1 cellular context compared by ENCODE assay signal in the genomic region with DNA sequence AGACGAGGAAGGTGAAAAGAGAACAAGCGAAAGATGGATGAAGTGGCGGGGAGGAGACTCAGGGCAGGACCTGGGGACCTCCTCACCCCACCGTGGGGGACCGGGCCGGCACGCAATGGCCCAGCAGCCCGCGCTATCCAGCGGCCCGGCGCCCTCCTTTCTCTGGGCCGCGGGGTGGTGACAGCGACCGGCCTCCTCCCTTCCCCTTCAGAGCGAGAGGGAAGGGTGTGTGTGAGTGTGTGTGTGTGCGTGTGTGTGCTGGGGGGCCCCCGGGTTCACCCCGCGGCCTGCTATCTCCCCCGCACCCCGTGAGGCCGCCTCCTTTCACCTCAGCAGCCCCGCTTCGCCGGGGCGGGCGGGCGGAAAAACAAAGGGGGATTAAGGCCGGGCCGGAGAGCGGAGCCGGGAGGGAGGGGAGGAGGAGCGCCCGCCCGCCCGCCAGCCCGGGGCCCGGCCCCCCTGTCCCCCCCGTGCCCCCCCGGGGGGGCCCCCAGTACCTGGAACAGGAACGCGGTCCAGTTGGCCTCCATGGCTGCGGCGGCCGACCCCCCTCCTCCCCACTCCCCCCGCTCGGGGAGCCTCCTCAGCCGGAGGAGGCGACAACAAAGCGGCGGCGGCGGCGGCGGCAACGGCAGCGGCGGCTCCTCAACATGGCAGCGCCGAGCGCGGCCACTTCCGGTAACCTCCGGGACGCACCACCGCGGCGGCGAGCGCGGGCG.
TF ChIP-seq lines count a peak whose summit lies in the region.

A gene with protein sequence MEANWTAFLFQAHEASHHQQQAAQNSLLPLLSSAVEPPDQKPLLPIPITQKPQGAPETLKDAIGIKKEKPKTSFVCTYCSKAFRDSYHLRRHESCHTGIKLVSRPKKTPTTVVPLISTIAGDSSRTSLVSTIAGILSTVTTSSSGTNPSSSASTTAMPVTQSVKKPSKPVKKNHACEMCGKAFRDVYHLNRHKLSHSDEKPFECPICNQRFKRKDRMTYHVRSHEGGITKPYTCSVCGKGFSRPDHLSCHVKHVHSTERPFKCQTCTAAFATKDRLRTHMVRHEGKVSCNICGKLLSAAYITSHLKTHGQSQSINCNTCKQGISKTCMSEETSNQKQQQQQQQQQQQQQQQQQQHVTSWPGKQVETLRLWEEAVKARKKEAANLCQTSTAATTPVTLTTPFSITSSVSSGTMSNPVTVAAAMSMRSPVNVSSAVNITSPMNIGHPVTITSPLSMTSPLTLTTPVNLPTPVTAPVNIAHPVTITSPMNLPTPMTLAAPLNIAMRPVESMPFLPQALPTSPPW (minus strand): TSS at position 673 of the 719 bp plus-strand sequence. CDS start 143 bp downstream, at position 530.

TF ChIP-seq in K562, 482 proteins besides CTCF, POLR2A, EP300 and RAD21 (continued from another document and continues in another):
- TF ChIP-seq, protein P1, sequence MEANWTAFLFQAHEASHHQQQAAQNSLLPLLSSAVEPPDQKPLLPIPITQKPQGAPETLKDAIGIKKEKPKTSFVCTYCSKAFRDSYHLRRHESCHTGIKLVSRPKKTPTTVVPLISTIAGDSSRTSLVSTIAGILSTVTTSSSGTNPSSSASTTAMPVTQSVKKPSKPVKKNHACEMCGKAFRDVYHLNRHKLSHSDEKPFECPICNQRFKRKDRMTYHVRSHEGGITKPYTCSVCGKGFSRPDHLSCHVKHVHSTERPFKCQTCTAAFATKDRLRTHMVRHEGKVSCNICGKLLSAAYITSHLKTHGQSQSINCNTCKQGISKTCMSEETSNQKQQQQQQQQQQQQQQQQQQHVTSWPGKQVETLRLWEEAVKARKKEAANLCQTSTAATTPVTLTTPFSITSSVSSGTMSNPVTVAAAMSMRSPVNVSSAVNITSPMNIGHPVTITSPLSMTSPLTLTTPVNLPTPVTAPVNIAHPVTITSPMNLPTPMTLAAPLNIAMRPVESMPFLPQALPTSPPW (CRISPR knock-in tag; IDR thresholded peaks at IDR 0.05) = peak; percentile 99
- TF ChIP-seq DPF2 (IDR thresholded peaks at IDR 0.05) (peak; percentile 22; the same call in 1 of the 2 replicates), ZBTB8A (IDR thresholded peaks at IDR 0.05; ENCODE audit: partially characterized antibody) (no peak), FOXP1 (CRISPR knock-in tag; IDR thresholded peaks at IDR 0.05) (0 out of 2 replicates have a peak, but pooled peaks have one; percentile 46), CXXC5 (CRISPR knock-in tag; IDR thresholded peaks at IDR 0.05) (peak; percentile 78), SIN3A (IDR thresholded peaks at IDR 0.05; ENCODE audit: borderline replicate concordance in 2 of 2, control insufficient read depth in 1 of 2, low read depth in 2 of 2, low read length in 2 of 2) (peak; percentile 31 to 57; a peak in 1 of 4 replicates), PHF8 (IDR thresholded peaks at IDR 0.05; ENCODE audit: borderline replicate concordance, low read length) (peak; percentile 57; the same call in 1 of the 2 replicates), CCNT2 (IDR thresholded peaks at IDR 0.05; ENCODE audit: borderline replicate concordance, extremely low read depth, insufficient read length, low read depth, low read length) (peak; percentile 16), E2F3 (CRISPR knock-in tag; IDR thresholded peaks at IDR 0.05) (0 out of 2 replicates have a peak, but pooled peaks have one; percentile 13), TAL1 (IDR thresholded peaks at IDR 0.05) (0 out of 2 replicates have a peak, but pooled peaks have one; percentile 4), NUFIP1 (IDR thresholded peaks at IDR 0.05; ENCODE audit: partially characterized antibody) (no peak), ZFP30 (CRISPR knock-in tag; IDR thresholded peaks at IDR 0.05; ENCODE audit: borderline replicate concordance) (no peak), C11orf30 (IDR thresholded peaks at IDR 0.05; ENCODE audit: low read depth) (no peak), ELF1 (tag; IDR thresholded peaks at IDR 0.05) (peak; percentile 96), ARID1B (IDR thresholded peaks at IDR 0.05) (peak; percentile 50; the same call in 1 of the 2 replicates), RBM39 (optimal IDR thresholded peaks at IDR 0.05; ENCODE audit: low read depth, low read length) (no peak), PCBP1 (IDR thresholded peaks at IDR 0.05; ENCODE audit: low read depth, low read length, poor library complexity, severe bottlenecking) (peak; percentile 89), NFE2 (IDR thresholded peaks at IDR 0.05; ENCODE audit: low read depth) (no peak)
- TF ChIP-seq, protein P2, sequence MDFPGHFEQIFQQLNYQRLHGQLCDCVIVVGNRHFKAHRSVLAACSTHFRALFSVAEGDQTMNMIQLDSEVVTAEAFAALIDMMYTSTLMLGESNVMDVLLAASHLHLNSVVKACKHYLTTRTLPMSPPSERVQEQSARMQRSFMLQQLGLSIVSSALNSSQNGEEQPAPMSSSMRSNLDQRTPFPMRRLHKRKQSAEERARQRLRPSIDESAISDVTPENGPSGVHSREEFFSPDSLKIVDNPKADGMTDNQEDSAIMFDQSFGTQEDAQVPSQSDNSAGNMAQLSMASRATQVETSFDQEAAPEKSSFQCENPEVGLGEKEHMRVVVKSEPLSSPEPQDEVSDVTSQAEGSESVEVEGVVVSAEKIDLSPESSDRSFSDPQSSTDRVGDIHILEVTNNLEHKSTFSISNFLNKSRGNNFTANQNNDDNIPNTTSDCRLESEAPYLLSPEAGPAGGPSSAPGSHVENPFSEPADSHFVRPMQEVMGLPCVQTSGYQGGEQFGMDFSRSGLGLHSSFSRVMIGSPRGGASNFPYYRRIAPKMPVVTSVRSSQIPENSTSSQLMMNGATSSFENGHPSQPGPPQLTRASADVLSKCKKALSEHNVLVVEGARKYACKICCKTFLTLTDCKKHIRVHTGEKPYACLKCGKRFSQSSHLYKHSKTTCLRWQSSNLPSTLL (IDR thresholded peaks at IDR 0.05) = no peak
- TF ChIP-seq, protein P3, sequence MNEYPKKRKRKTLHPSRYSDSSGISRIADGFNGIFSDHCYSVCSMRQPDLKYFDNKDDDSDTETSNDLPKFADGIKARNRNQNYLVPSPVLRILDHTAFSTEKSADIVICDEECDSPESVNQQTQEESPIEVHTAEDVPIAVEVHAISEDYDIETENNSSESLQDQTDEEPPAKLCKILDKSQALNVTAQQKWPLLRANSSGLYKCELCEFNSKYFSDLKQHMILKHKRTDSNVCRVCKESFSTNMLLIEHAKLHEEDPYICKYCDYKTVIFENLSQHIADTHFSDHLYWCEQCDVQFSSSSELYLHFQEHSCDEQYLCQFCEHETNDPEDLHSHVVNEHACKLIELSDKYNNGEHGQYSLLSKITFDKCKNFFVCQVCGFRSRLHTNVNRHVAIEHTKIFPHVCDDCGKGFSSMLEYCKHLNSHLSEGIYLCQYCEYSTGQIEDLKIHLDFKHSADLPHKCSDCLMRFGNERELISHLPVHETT (CRISPR knock-in tag; conservative IDR thresholded peaks at IDR 0.05 in 1 of 2, IDR thresholded peaks at IDR 0.05 in 1 of 2) = peak in 1 of 2 experiments; percentile 98; a peak in 2 of 4 replicates
- TF ChIP-seq, protein P4, sequence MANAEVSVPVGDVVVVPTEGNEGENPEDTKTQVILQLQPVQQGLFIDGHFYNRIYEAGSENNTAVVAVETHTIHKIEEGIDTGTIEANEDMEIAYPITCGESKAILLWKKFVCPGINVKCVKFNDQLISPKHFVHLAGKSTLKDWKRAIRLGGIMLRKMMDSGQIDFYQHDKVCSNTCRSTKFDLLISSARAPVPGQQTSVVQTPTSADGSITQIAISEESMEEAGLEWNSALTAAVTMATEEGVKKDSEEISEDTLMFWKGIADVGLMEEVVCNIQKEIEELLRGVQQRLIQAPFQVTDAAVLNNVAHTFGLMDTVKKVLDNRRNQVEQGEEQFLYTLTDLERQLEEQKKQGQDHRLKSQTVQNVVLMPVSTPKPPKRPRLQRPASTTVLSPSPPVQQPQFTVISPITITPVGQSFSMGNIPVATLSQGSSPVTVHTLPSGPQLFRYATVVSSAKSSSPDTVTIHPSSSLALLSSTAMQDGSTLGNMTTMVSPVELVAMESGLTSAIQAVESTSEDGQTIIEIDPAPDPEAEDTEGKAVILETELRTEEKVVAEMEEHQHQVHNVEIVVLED (CRISPR knock-in tag; IDR thresholded peaks at IDR 0.05) = peak; percentile 14; the same call in 1 of the 2 replicates
- TF ChIP-seq, protein P5, sequence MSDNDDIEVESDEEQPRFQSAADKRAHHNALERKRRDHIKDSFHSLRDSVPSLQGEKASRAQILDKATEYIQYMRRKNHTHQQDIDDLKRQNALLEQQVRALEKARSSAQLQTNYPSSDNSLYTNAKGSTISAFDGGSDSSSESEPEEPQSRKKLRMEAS (CRISPR knock-in tag; IDR thresholded peaks at IDR 0.05) = peak; percentile 32; the same call in 1 of the 2 replicates
- TF ChIP-seq, protein P6, sequence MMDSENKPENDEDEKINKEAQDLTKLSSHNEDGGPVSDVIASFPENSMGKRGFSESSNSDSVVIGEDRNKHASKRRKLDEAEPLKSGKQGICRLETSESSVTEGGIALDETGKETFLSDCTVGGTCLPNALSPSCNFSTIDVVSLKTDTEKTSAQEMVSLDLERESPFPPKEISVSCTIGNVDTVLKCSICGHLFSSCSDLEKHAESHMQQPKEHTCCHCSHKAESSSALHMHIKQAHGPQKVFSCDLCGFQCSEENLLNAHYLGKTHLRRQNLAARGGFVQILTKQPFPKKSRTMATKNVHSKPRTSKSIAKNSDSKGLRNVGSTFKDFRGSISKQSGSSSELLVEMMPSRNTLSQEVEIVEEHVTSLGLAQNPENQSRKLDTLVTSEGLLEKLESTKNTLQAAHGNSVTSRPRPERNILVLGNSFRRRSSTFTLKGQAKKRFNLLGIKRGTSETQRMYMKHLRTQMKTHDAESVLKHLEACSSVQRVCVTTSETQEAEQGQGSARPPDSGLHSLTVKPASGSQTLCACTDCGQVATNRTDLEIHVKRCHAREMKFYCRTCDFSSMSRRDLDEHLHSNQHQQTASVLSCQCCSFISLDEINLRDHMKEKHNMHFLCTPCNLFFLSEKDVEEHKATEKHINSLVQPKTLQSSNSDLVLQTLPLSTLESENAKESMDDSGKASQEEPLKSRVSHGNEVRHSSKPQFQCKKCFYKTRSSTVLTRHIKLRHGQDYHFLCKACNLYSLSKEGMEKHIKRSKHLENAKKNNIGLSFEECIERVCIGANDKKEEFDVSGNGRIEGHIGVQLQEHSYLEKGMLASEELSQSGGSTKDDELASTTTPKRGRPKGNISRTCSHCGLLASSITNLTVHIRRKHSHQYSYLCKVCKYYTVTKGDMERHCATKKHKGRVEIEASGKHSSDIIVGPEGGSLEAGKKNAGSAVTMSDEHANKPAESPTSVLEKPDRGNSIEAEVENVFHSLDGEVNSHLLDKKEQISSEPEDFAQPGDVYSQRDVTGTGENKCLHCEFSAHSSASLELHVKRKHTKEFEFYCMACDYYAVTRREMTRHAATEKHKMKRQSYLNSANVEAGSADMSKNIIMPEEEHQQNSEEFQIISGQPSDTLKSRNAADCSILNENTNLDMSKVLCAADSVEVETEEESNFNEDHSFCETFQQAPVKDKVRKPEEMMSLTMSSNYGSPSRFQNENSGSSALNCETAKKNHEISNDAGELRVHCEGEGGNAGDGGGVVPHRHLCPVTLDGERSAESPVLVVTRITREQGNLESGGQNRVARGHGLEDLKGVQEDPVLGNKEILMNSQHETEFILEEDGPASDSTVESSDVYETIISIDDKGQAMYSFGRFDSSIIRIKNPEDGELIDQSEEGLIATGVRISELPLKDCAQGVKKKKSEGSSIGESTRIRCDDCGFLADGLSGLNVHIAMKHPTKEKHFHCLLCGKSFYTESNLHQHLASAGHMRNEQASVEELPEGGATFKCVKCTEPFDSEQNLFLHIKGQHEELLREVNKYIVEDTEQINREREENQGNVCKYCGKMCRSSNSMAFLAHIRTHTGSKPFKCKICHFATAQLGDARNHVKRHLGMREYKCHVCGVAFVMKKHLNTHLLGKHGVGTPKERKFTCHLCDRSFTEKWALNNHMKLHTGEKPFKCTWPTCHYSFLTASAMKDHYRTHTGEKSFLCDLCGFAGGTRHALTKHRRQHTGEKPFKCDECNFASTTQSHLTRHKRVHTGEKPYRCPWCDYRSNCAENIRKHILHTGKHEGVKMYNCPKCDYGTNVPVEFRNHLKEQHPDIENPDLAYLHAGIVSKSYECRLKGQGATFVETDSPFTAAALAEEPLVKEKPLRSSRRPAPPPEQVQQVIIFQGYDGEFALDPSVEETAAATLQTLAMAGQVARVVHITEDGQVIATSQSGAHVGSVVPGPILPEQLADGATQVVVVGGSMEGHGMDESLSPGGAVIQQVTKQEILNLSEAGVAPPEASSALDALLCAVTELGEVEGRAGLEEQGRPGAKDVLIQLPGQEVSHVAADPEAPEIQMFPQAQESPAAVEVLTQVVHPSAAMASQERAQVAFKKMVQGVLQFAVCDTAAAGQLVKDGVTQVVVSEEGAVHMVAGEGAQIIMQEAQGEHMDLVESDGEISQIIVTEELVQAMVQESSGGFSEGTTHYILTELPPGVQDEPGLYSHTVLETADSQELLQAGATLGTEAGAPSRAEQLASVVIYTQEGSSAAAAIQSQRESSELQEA (IDR thresholded peaks at IDR 0.05; ENCODE audit: low read depth) = peak; percentile 18; the same call in 1 of the 2 replicates
- TF ChIP-seq, protein P7, sequence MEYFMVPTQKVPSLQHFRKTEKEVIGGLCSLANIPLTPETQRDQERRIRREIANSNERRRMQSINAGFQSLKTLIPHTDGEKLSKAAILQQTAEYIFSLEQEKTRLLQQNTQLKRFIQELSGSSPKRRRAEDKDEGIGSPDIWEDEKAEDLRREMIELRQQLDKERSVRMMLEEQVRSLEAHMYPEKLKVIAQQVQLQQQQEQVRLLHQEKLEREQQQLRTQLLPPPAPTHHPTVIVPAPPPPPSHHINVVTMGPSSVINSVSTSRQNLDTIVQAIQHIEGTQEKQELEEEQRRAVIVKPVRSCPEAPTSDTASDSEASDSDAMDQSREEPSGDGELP (CRISPR knock-in tag; IDR thresholded peaks at IDR 0.05; ENCODE audit: borderline replicate concordance) = peak; percentile 55; the same call in 1 of the 2 replicates
- TF ChIP-seq, protein P8, sequence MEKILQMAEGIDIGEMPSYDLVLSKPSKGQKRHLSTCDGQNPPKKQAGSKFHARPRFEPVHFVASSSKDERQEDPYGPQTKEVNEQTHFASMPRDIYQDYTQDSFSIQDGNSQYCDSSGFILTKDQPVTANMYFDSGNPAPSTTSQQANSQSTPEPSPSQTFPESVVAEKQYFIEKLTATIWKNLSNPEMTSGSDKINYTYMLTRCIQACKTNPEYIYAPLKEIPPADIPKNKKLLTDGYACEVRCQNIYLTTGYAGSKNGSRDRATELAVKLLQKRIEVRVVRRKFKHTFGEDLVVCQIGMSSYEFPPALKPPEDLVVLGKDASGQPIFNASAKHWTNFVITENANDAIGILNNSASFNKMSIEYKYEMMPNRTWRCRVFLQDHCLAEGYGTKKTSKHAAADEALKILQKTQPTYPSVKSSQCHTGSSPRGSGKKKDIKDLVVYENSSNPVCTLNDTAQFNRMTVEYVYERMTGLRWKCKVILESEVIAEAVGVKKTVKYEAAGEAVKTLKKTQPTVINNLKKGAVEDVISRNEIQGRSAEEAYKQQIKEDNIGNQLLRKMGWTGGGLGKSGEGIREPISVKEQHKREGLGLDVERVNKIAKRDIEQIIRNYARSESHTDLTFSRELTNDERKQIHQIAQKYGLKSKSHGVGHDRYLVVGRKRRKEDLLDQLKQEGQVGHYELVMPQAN (IDR thresholded peaks at IDR 0.05; ENCODE audit: borderline replicate concordance) = peak; percentile 68; the same call in 1 of the 2 replicates
- TF ChIP-seq, protein P9, sequence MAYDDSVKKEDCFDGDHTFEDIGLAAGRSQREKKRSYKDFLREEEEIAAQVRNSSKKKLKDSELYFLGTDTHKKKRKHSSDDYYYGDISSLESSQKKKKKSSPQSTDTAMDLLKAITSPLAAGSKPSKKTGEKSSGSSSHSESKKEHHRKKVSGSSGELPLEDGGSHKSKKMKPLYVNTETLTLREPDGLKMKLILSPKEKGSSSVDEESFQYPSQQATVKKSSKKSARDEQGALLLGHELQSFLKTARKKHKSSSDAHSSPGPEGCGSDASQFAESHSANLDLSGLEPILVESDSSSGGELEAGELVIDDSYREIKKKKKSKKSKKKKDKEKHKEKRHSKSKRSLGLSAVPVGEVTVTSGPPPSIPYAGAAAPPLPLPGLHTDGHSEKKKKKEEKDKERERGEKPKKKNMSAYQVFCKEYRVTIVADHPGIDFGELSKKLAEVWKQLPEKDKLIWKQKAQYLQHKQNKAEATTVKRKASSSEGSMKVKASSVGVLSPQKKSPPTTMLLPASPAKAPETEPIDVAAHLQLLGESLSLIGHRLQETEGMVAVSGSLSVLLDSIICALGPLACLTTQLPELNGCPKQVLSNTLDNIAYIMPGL (CRISPR knock-in tag; IDR thresholded peaks at IDR 0.05) = 0 out of 2 replicates have a peak, but pooled peaks have one; percentile 51
